Comparison of ENCODE assay signal across 33 cellular contexts in the genomic region with DNA sequence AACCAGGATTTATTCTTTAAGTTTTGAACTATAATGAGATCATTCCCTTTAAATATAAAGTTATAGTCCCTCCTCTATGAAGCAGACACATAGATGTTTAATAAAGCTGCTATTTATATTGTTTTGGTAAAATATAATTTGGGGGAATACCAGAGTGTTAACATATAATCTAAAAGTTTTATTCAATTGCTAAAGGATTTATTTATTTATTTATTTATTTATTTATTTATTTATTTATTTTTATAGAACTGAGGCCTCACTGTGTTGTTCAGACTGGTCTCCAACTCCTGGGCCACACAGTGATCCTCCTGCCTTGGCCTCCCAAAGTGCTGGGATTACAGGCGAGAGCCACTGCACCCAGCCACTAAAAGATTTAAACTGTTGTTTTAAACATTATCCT.
"Had no signal": no experiment of that assay in that cellular context is flagged by ENCODE, and none has a peak within 500 bp of the region (broad histone marks: within the 10 kb centered on the region; RNA-seq: fewer than 3 reads in every experiment).

No MANE protein-coding gene starts in this region.

- FAIRE-seq: astrocyte, bronchial epithelial cell had no signal

- H3K9me3 ChIP-seq: adrenal gland, ascending aorta, body of pancreas, breast epithelium had no signal

- ATAC-seq: activated naive CD4-positive, alpha-beta T cell treated with anti-CD3 and anti-CD28 coated beads, Interleukin-2, amount 50 U/mL, for 72 hours; activated naive CD8-positive, alpha-beta T cell treated with anti-CD3 and anti-CD28 coated beads, Interleukin-2, amount 50 U/mL, for 24 hours; activated T-cell treated with anti-CD3 and anti-CD28 coated beads, Interleukin-2, amount 50 U/mL, for 4 hours; activated T-cell treated with anti-CD3 and anti-CD28 coated beads, Interleukin-2, amount 50 U/mL, for 72 hours; activated T-helper 17 cell treated with anti-CD3 and anti-CD28 coated beads, Interleukin-2, amount 50 U/mL, for 72 hours; body of pancreas had no signal

- H3K4me3 ChIP-seq: adrenal gland, ascending aorta, body of pancreas, breast epithelium, cardiac muscle cell had no signal

- H3K4me1 ChIP-seq: adrenal gland, ascending aorta, breast epithelium had no signal

- DNase-seq: activated effector memory CD4-positive, alpha-beta T cell treated with anti-CD3 and anti-CD28 coated beads, Interleukin-2, amount 50 U/mL, for 16 hours; activated effector memory CD4-positive, alpha-beta T cell treated with Interleukin-2 at 50 U/mL for 16 hours; activated gamma-delta T cell; activated gamma-delta T cell treated with Interleukin-2 at 50 U/mL for 16 hours; activated naive CD4-positive, alpha-beta T cell; activated naive CD4-positive, alpha-beta T cell treated with anti-CD3 and anti-CD28 coated beads for 36 hours; activated naive CD4-positive, alpha-beta T cell treated with anti-CD3 and anti-CD28 coated beads, Interleukin-2, amount 10 ng/mL, durations not matched to agents 7 days and 5 days; activated naive CD4-positive, alpha-beta T cell treated with anti-CD3 and anti-CD28 coated beads, Interleukin-2, amount 50 U/mL, for 16 hours; activated naive CD4-positive, alpha-beta T cell treated with Interleukin-2 at 50 U/mL for 16 hours; activated naive CD8-positive, alpha-beta T cell treated with anti-CD3 and anti-CD28 coated beads for 36 hours; activated naive CD8-positive, alpha-beta T cell treated with anti-CD3 and anti-CD28 coated beads, Interleukin-2, amount 10 ng/mL, durations not matched to agents 7 days and 5 days; activated naive CD8-positive, alpha-beta T cell treated with anti-CD3 and anti-CD28 coated beads, Interleukin-2, amount 50 U/mL, for 24 hours; activated T-cell treated with anti-CD3 and anti-CD28 coated beads, Interleukin-2, amount 50 U/mL, for 24 hours; activated T-cell treated with anti-CD3 and anti-CD28 coated beads, Interleukin-2, amount 50 U/mL, for 4 hours; activated T-cell treated with anti-CD3 and anti-CD28 coated beads, Interleukin-2, amount 50 U/mL, for 48 hours; activated T-cell treated with anti-CD3 and anti-CD28 coated beads, Interleukin-2, amount 50 U/mL, for 72 hours; adrenal gland; amniotic stem cell; amygdala; anterior cingulate cortex; aorta; body of pancreas; brain microvascular endothelial cell; caudate nucleus; central memory CD4-positive, alpha-beta T cell; cerebellar nuclear complex had no signal

- H3K36me3 ChIP-seq: breast epithelium, cardiac muscle cell had no signal

- H3K27ac ChIP-seq: adrenal gland, ascending aorta, body of pancreas, brain microvascular endothelial cell, breast epithelium, cardiac muscle cell had no signal
